Comparison of ENCODE assay signal across 1 cellular context in genomic region chr19:4705413-4706131, GRCh38.
TF ChIP-seq lines count a peak whose summit lies in the region.

No MANE protein-coding gene starts in this region.

TF ChIP-seq in HCT116, 20 proteins besides CTCF, POLR2A, EP300 and RAD21 (continued from another document):
- no peak for TF ChIP-seq CEBPB (IDR thresholded peaks at IDR 0.05; ENCODE audit: low read depth)
- TF ChIP-seq CBX3 (IDR thresholded peaks at IDR 0.05; ENCODE audit: low read depth) = no peak
- TF ChIP-seq ELF1 (IDR thresholded peaks at IDR 0.05; ENCODE audit: borderline replicate concordance, low read depth) = no peak
- TF ChIP-seq MAX (IDR thresholded peaks at IDR 0.05) = no peak
- TF ChIP-seq EGR1 (IDR thresholded peaks at IDR 0.05; ENCODE audit: low read depth) = no peak
- no peak for TF ChIP-seq SRF (IDR thresholded peaks at IDR 0.05; ENCODE audit: low read depth)
- TF ChIP-seq ZBTB33 (IDR thresholded peaks at IDR 0.05; ENCODE audit: extremely low read depth, insufficient replicate concordance, low read length) = no peak
- TF ChIP-seq POLR2AphosphoS5 (IDR thresholded peaks at IDR 0.05; ENCODE audit: low read depth, low read length) = no peak
- TF ChIP-seq SIN3A (IDR thresholded peaks at IDR 0.05; ENCODE audit: low read depth) = no peak
- TF ChIP-seq SP1 (IDR thresholded peaks at IDR 0.05; ENCODE audit: low read depth) = no peak
- no peak for TF ChIP-seq YY1 (IDR thresholded peaks at IDR 0.05; ENCODE audit: extremely low read depth, insufficient replicate concordance, low read depth, low read length)
